In genomic region chr2:107418713-107419112, GRCh38 we compare ENCODE assay signal across 17 cellular contexts.
"Had no signal": no experiment of that assay in that cellular context is flagged by ENCODE, and none has a peak within 500 bp of the region (broad histone marks: within the 10 kb centered on the region; RNA-seq: fewer than 3 reads in every experiment).

No MANE protein-coding gene starts in this region.

- H3K27me3 Mint-ChIP-seq: activated naive CD8-positive, alpha-beta T cell treated with anti-CD3 and anti-CD28 coated beads for 36 hours; brain; effector memory CD8-positive, alpha-beta T cell; naive B cell; stimulated activated memory B cell treated with anti-CD40 and anti-IgM and Interleukin-4, amounts not matched to agents 10 μg/mL and 1 μg/mL and 100 μg/mL, for 72 hours had no signal

- H3K27ac Mint-ChIP-seq: activated naive CD8-positive, alpha-beta T cell treated with anti-CD3 and anti-CD28 coated beads for 36 hours; activated T-helper 1 cell treated with anti-CD3 and anti-CD28 coated beads, Interleukin-12 subunit alpha, Interleukin-12 subunit beta, Interleukin-2, Interleukin-4 antibody, amounts not matched to agents 30 ng/mL and 10 ng/mL and 1 ng/mL, durations not matched to agents 14 hours and 24 hours and 36 hours; effector memory CD8-positive, alpha-beta T cell; naive B cell; stimulated activated memory B cell treated with anti-CD40 and anti-IgM and Interleukin-4, amounts not matched to agents 10 μg/mL and 1 μg/mL and 100 μg/mL, for 72 hours had no signal

- H3K4me1 Mint-ChIP-seq: activated naive CD8-positive, alpha-beta T cell treated with anti-CD3 and anti-CD28 coated beads for 36 hours; naive B cell; stimulated activated memory B cell treated with anti-CD40 and anti-IgM and Interleukin-4, amounts not matched to agents 10 μg/mL and 1 μg/mL and 100 μg/mL, for 72 hours had no signal

- H3K4me3 Mint-ChIP-seq: activated naive CD8-positive, alpha-beta T cell treated with anti-CD3 and anti-CD28 coated beads for 36 hours; activated T-helper 1 cell treated with anti-CD3 and anti-CD28 coated beads, Interleukin-12 subunit alpha, Interleukin-12 subunit beta, Interleukin-2, Interleukin-4 antibody, amounts not matched to agents 30 ng/mL and 10 ng/mL and 1 ng/mL, durations not matched to agents 14 hours and 24 hours and 36 hours; brain; effector memory CD8-positive, alpha-beta T cell; naive B cell; stimulated activated memory B cell treated with anti-CD40 and anti-IgM and Interleukin-4, amounts not matched to agents 10 μg/mL and 1 μg/mL and 100 μg/mL, for 72 hours had no signal

- H3K4me1 ChIP-seq: tibial nerve, uterus had no signal

- H3K27me3 ChIP-seq: ovary, tibial nerve, uterus had no signal

- H3K9me3 ChIP-seq: ovary, tibial nerve, uterus had no signal

- H3K36me3 ChIP-seq: ovary, tibial nerve, uterus had no signal

- H3K4me3 ChIP-seq: ovary, tibial nerve, uterus had no signal

- H3K36me3 Mint-ChIP-seq: activated naive CD8-positive, alpha-beta T cell treated with anti-CD3 and anti-CD28 coated beads for 36 hours; brain; naive B cell; stimulated activated memory B cell treated with anti-CD40 and anti-IgM and Interleukin-4, amounts not matched to agents 10 μg/mL and 1 μg/mL and 100 μg/mL, for 72 hours had no signal

- H3K9me3 Mint-ChIP-seq: activated T-helper 1 cell treated with anti-CD3 and anti-CD28 coated beads, Interleukin-12 subunit alpha, Interleukin-12 subunit beta, Interleukin-2, Interleukin-4 antibody, amounts not matched to agents 30 ng/mL and 10 ng/mL and 1 ng/mL, durations not matched to agents 14 hours and 24 hours and 36 hours; brain had no signal

- DNase-seq: activated CD4-positive, alpha-beta T cell treated with anti-CD3 and anti-CD28 coated beads, Interleukin-2, amount 50 U/mL, for 1 hour; activated naive CD8-positive, alpha-beta T cell treated with anti-CD3 and anti-CD28 coated beads for 36 hours; dermis blood vessel endothelial cell; effector memory CD8-positive, alpha-beta T cell; head of caudate nucleus; midbrain; naive B cell; ovary; stimulated activated CD4-positive, alpha-beta T cell treated with anti-CD3 and anti-CD28 coated beads, Interleukin-2, amount 100 ng/mL, for 48 hours; T-helper 9 cell; uterus had no signal

- ATAC-seq: activated CD4-positive, CD25-positive, alpha-beta regulatory T cell treated with anti-CD3 and anti-CD28 coated beads, Interleukin-2, amount 50 U/mL, for 24 hours; effector memory CD8-positive, alpha-beta T cell; stimulated activated memory B cell treated with anti-CD40 and anti-IgM and Interleukin-4, amounts not matched to agents 10 μg/mL and 1 μg/mL and 100 μg/mL, for 72 hours had no signal

- H3K27ac ChIP-seq: epithelial cell of prostate, ovary, tibial nerve, uterus had no signal
